23 cellular contexts compared by ENCODE assay signal in genomic region chr12:52807544-52808470, GRCh38. TPM values are rescaled to one million over a fixed set of nuclear protein-coding genes. Genes with fewer than 3 reads are reported as not detected.
"Had no signal": no experiment of that assay in that cellular context is flagged by ENCODE, and none has a peak within 500 bp of the region (broad histone marks: within the 10 kb centered on the region; RNA-seq: fewer than 3 reads in every experiment).

No MANE protein-coding gene starts in this region.

- DNase-seq: Karpas-422, KG1, MG63, NCI-H1092, NCI-H1105 treated with DMSO at 0.1 percent for 48 hours, NCI-H1417 treated with DMSO at 0.1 percent for 48 hours, NCI-H146, NCI-H1694 treated with DMSO at 0.1 percent for 48 hours, NCI-H1930, NCI-H2081, NCI-H2107, NCI-H2227 treated with DMSO at 0.1 percent for 48 hours, NCI-H524, NCI-H526 treated with DMSO at 0.1 percent for 48 hours, NCI-H748 treated with DMSO at 0.1 percent for 48 hours, PC-3, SHP77 had no signal

- H3K27me3 ChIP-seq: MG63 had no signal

- H3K27ac ChIP-seq: RWPE1 had no signal

- ATAC-seq: Panc1, PC-3, SK-N-SH treated with all-trans-retinoic acid at 6 μM for 48 hours had no signal

- H3K36me3 ChIP-seq: MG63 had no signal

- H3K4me3 ChIP-seq: MG63 had no signal

- H3K9me3 ChIP-seq: MG63 had no signal

RNA-seq across cellular contexts. Expression of gene KRT4, which starts 6.1 kb away (rescaled TPM):
- total RNA-seq: HT-29, NCI-H460, OCI-LY7 had no signal

RNA-seq across cellular contexts. Expression of gene KRT3, which starts 11.9 kb away (rescaled TPM):
- total RNA-seq: HT-29, NCI-H460, OCI-LY7 had no signal

RNA-seq across cellular contexts. Expression of gene KRT79, which starts 26.3 kb away (rescaled TPM):
- total RNA-seq: HT-29, NCI-H460, OCI-LY7, PC-3 had no signal

RNA-seq across cellular contexts. Expression of gene KRT76, which starts 30.7 kb away (rescaled TPM):
- total RNA-seq: HT-29, NCI-H460, OCI-LY7, PC-3 had no signal

RNA-seq across cellular contexts. Expression of gene KRT78, which starts 41.0 kb away (rescaled TPM):
- total RNA-seq: HT-29, NCI-H460, OCI-LY7 had no signal
